Comparison of ENCODE assay signal across 28 cellular contexts in the genomic region with DNA sequence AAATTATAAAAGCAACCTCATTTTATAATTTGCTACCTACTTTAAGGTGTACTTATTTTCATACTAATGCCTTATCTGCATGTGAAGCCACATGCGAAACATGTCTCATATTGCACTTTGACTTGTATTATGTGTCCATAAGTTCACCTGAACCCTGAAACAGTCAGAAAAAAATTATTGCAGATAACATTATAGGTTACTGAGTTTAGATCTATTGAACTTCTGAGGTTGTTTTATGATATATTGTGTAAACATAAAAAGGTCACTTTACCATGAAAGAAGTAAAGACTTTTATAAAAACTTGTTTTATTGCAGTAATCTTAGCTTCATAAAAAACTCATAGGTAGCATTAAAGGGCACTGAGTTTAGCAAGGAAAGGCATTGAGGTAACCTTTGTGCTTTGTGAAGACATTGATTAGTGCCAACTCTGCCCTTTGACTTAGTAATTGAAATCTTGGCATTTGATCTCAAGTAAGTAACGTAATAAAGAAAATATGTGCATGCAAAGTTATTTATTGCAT.
"Had no signal": no experiment of that assay in that cellular context is flagged by ENCODE, and none has a peak within 500 bp of the region (broad histone marks: within the 10 kb centered on the region; RNA-seq: fewer than 3 reads in every experiment).

No MANE protein-coding gene starts in this region.

- H3K36me3 ChIP-seq: adrenal gland, colonic mucosa had no signal

- H3K4me1 ChIP-seq: adrenal gland, body of pancreas, colonic mucosa had no signal

- H3K4me3 ChIP-seq: adrenal gland, body of pancreas, colonic mucosa, dorsolateral prefrontal cortex had no signal

- DNase-seq: activated CD4-positive, alpha-beta memory T cell treated with anti-CD3 and anti-CD28 coated beads for 36 hours; activated CD4-positive, alpha-beta T cell treated with anti-CD3 and anti-CD28 coated beads for 36 hours; activated CD4-positive, alpha-beta T cell treated with anti-CD3 and anti-CD28 coated beads, Interleukin-2, amount 10 ng/mL, durations not matched to agents 24 days and 14 days; activated CD4-positive, CD25-positive, alpha-beta regulatory T cell; activated CD4-positive, CD25-positive, alpha-beta regulatory T cell treated with anti-CD3 and anti-CD28 coated beads, Interleukin-2, amount 50 U/mL, for 72 hours; activated CD8-positive, alpha-beta memory T cell treated with anti-CD3 and anti-CD28 coated beads, Interleukin-2, amount 10 ng/mL, durations not matched to agents 7 days and 5 days; activated CD8-positive, alpha-beta memory T cell treated with anti-CD3 and anti-CD28 coated beads, Interleukin-2, amount 50 U/mL, for 4 hours; activated CD8-positive, alpha-beta T cell treated with anti-CD3 and anti-CD28 coated beads, Interleukin-2, amount 10 ng/mL, durations not matched to agents 7 days and 5 days; activated effector memory CD4-positive, alpha-beta T cell treated with anti-CD3 and anti-CD28 coated beads, Interleukin-2, amount 50 U/mL, for 16 hours; activated naive CD4-positive, alpha-beta T cell treated with anti-CD3 and anti-CD28 coated beads for 36 hours; activated naive CD8-positive, alpha-beta T cell treated with anti-CD3 and anti-CD28 coated beads for 36 hours; activated naive CD8-positive, alpha-beta T cell treated with anti-CD3 and anti-CD28 coated beads, Interleukin-2, amount 50 U/mL, for 24 hours; activated T-cell treated with anti-CD3 and anti-CD28 coated beads, Interleukin-2, amount 50 U/mL, for 1 hour; activated T-cell treated with anti-CD3 and anti-CD28 coated beads, Interleukin-2, amount 50 U/mL, for 48 hours; adrenal gland; amygdala; aorta; body of pancreas; caudate nucleus; colonic mucosa; dorsolateral prefrontal cortex; effector memory CD4-positive, alpha-beta T cell; endodermal cell; T-helper 1 cell; T-helper 17 cell; T1000 had no signal

- H3K9me3 ChIP-seq: adrenal gland, body of pancreas, colonic mucosa had no signal

- FAIRE-seq: frontal cortex had no signal

- H3K27me3 ChIP-seq: adrenal gland, body of pancreas, colonic mucosa, dorsolateral prefrontal cortex had no signal

- ATAC-seq: activated CD4-positive, alpha-beta T cell treated with anti-CD3 and anti-CD28 coated beads for 36 hours; activated CD8-positive, alpha-beta memory T cell treated with anti-CD3 and anti-CD28 coated beads, Interleukin-2, amount 10 ng/mL, durations not matched to agents 7 days and 5 days; activated CD8-positive, alpha-beta T cell treated with anti-CD3 and anti-CD28 coated beads, Interleukin-2, amount 10 ng/mL, durations not matched to agents 7 days and 5 days; activated naive CD8-positive, alpha-beta T cell treated with anti-CD3 and anti-CD28 coated beads, Interleukin-2, amount 50 U/mL, for 24 hours; body of pancreas; esophagus mucosa; T-helper 17 cell had no signal

- H3K27ac ChIP-seq: adrenal gland, body of pancreas, colonic mucosa had no signal
